Comparison of ENCODE assay signal across 1 cellular context in the genomic region with DNA sequence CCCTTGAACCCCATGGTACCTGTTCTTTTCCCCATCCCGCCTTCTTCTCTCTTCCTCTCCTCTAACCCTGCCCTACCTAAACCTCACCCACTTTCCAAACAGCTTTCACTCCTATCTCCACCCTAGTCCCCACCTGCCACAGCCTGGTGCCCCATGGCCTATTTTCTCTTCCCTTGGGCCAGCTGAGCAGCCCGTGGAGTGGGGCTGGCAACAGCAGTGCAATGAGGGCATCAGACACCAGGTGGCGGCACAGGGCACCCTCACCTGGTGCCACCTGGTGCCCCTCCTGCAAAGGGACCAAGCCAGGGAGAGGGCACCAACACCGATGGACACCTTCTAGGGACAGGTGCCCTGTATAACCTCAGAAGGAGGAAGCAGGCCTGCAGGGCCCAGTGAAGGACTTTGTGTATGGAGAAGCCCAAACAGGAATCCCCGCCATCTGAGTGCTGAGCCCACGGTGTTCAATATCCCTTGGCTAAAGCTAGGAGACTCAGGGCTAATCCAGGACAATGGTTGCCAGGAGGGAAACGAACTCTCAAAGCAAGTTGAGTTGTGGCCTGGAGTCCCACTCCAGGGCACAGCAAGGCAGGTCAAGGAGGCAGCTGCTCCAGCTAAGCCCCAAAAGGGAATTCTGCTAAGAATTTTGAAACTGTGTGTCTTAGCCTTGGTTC.
TF ChIP-seq lines count a peak whose summit lies in the region.

No MANE protein-coding gene starts in this region.

TF ChIP-seq in WTC11, 78 proteins besides CTCF, POLR2A, EP300 and RAD21 (continued from another document):
- TF ChIP-seq FOXP4 (CRISPR knock-in tag; IDR thresholded peaks at IDR 0.05) (no peak), NFE2L1 (CRISPR knock-in tag; IDR thresholded peaks at IDR 0.05) (no peak), ZNF423 (CRISPR knock-in tag; IDR thresholded peaks at IDR 0.05) (no peak), CREM (CRISPR knock-in tag; IDR thresholded peaks at IDR 0.05) (no peak), RORB (CRISPR knock-in tag; IDR thresholded peaks at IDR 0.05) (no peak), ZNF138 (CRISPR knock-in tag; conservative IDR thresholded peaks at IDR 0.05) (0 out of 2 replicates have a peak, but pooled peaks have one; percentile 23)
